In genomic region chr4:82968972-82969371, GRCh38 we compare ENCODE assay signal across 1 cellular context.
TF ChIP-seq lines count a peak whose summit lies in the region.

No MANE protein-coding gene starts in this region.

TF ChIP-seq in GM12878, 131 proteins besides CTCF, POLR2A, EP300 and RAD21 (continued from another document):
- TF ChIP-seq ZNF687 (IDR thresholded peaks at IDR 0.05) (no peak), IKZF2 (IDR thresholded peaks at IDR 0.05) (0 out of 4 replicates have a peak, but pooled peaks of 1 of the 2 experiments have one; percentile 21)
